In the genomic region with DNA sequence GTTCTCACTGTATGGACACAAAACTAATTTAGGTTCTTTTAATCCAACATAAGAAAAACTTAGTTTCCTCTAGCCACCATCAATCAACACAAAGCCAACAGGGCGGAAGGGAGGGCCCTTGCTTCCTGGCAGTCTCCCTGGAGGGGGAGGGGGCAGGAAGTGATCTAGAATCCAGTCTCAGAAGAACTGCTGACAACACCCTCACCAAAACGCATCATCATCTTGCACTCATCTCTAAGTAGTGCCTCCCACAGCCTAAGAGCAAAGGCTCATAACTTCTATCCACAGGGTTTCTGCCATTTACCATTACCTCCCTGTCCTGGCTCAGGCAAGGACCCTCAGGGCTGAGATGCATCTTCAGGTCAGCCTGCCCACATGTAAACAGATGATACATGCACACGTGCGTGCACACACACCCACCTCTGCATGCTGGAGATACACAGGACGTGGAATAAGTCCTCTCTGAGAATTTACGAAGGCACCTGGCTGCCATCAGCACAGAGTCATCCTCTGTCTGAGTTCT, we compare ENCODE assay signal across 8 cellular contexts. TPM values are rescaled to one million over a fixed set of nuclear protein-coding genes. Genes with fewer than 3 reads are reported as not detected.
DNase-seq lines count a peak whose midpoint lies in the region; ATAC-seq and TF ChIP-seq lines count a peak whose summit lies in the region.

No MANE protein-coding gene starts in this region.

- peak overlapping the region; percentile 100 for H3K27ac Mint-ChIP-seq in activated naive CD4-positive, alpha-beta T cell treated with anti-CD3 and anti-CD28 coated beads, Interleukin-2, amount 10 ng/mL, durations not matched to agents 7 days and 5 days

- no peak for TF ChIP-seq CTCF in AG10803 (conservative IDR thresholded peaks at IDR 0.05; ENCODE audit: low read length)

- peak; percentile 58 for DNase-seq in AG10803 (ENCODE audit: low read depth)
- peak; percentile 51 for DNase-seq in RPMI8226
- DNase-seq in activated naive CD4-positive, alpha-beta T cell treated with anti-CD3 and anti-CD28 coated beads, Interleukin-2, amount 10 ng/mL, durations not matched to agents 7 days and 5 days, result peak; percentile 94
- DNase-seq in mucosa of gallbladder (ENCODE audit: low spot score), result peak; percentile 9
- DNase-seq in globus pallidus (ENCODE audit: low spot score), result no peak
- DNase-seq in DMS79 treated with DMSO at 0.1 percent for 48 hours (lab: John Stamatoyannopoulos, UW), result no peak
- DNase-seq in COR-L47 (lab: John Stamatoyannopoulos, UW), result no peak

- peaks cover 3% of the 10 kb centered on the region for H3K36me3 Mint-ChIP-seq in activated naive CD4-positive, alpha-beta T cell treated with anti-CD3 and anti-CD28 coated beads, Interleukin-2, amount 10 ng/mL, durations not matched to agents 7 days and 5 days

- H3K27me3 Mint-ChIP-seq in activated naive CD4-positive, alpha-beta T cell treated with anti-CD3 and anti-CD28 coated beads, Interleukin-2, amount 10 ng/mL, durations not matched to agents 7 days and 5 days, result no peaks in the 10 kb centered on the region

- H3K9me3 Mint-ChIP-seq in activated naive CD4-positive, alpha-beta T cell treated with anti-CD3 and anti-CD28 coated beads, Interleukin-2, amount 10 ng/mL, durations not matched to agents 7 days and 5 days, result peaks cover 3% of the 10 kb centered on the region

- H3K4me1 Mint-ChIP-seq in activated naive CD4-positive, alpha-beta T cell treated with anti-CD3 and anti-CD28 coated beads, Interleukin-2, amount 10 ng/mL, durations not matched to agents 7 days and 5 days, result peaks cover 92% of the 10 kb centered on the region

- ATAC-seq in GM18873 (IDR thresholded peaks at IDR 0.05; ENCODE audit: low FRiP score, unreplicated experiment), result no peak

- peak overlapping the region; percentile 67 for H3K4me3 Mint-ChIP-seq in activated naive CD4-positive, alpha-beta T cell treated with anti-CD3 and anti-CD28 coated beads, Interleukin-2, amount 10 ng/mL, durations not matched to agents 7 days and 5 days

- CTCF ChIA-PET in activated naive CD4-positive, alpha-beta T cell treated with anti-CD3 and anti-CD28 coated beads, Interleukin-2, amount 10 ng/mL, durations not matched to agents 7 days and 5 days (lab: Charles Lee), result no interaction called here

- no peak overlapping the region for H3K4me3 ChIP-seq in AG10803 (ENCODE audit: low read length)

RNA-seq across cellular contexts. Expression of a gene that starts 20.5 kb away (rescaled TPM):
- 8.7 TPM for total RNA-seq in mucosa of gallbladder

Comparison
In these comparisons a context has a peak if more than half of its experiments do, and no peak if none do; other contexts are left out.
1. DNase-seq: peak in AG10803 (single experiment), RPMI8226 (single experiment), activated naive CD4-positive, alpha-beta T cell treated with anti-CD3 and anti-CD28 coated beads, Interleukin-2, amount 10 ng/mL, durations not matched to agents 7 days and 5 days (single experiment) and mucosa of gallbladder (single experiment); none in globus pallidus (single experiment), DMS79 treated with DMSO at 0.1 percent for 48 hours (single experiment) and COR-L47 (single experiment).